31 cellular contexts compared by ENCODE assay signal in genomic region chr11:101362643-101363042, GRCh38.
"Had no signal": no experiment of that assay in that cellular context is flagged by ENCODE, and none has a peak within 500 bp of the region (broad histone marks: within the 10 kb centered on the region; RNA-seq: fewer than 3 reads in every experiment).

No MANE protein-coding gene starts in this region.

- H3K27me3 Mint-ChIP-seq: progenitor cell of endocrine pancreas; stimulated activated memory B cell treated with anti-CD40 and anti-IgM and Interleukin-4, amounts not matched to agents 10 μg/mL and 1 μg/mL and 100 μg/mL, for 72 hours; stimulated activated naive CD8-positive, alpha-beta T cell treated with anti-CD3 and anti-CD28 coated beads, Interleukin-15, amount 100 ng/mL, for 72 hours had no signal

- H3K36me3 ChIP-seq: neural progenitor cell, ovary, spleen, suprapubic skin, tibial artery, transverse colon, upper lobe of right lung, uterus had no signal

- H3K4me3 ChIP-seq: neural progenitor cell, ovary, psoas muscle, skin epidermis, smooth muscle cell, spleen, suprapubic skin, testis, tibial artery, transverse colon, upper lobe of right lung, uterus had no signal

- H3K4me1 Mint-ChIP-seq: natural killer cell; nephron; neural progenitor cell; stimulated activated memory B cell treated with anti-CD40 and anti-IgM and Interleukin-4, amounts not matched to agents 10 μg/mL and 1 μg/mL and 100 μg/mL, for 72 hours; stimulated activated naive CD8-positive, alpha-beta T cell treated with anti-CD3 and anti-CD28 coated beads, Interleukin-15, amount 100 ng/mL, for 72 hours had no signal

- H3K9me3 ChIP-seq: ovary, testis, tibial artery, transverse colon, upper lobe of right lung, uterus had no signal

- H3K27ac ChIP-seq: neural progenitor cell, ovary, parathyroid adenoma, psoas muscle, skin epidermis, spleen, suprapubic skin, testis, tibial artery, transverse colon, upper lobe of right lung, uterus had no signal

- H3K27me3 ChIP-seq: neural progenitor cell, ovary, spleen, suprapubic skin, testis, tibial artery, transverse colon, upper lobe of right lung, uterus had no signal

- H3K4me3 Mint-ChIP-seq: natural killer cell; nephron; neural progenitor cell; stimulated activated memory B cell treated with anti-CD40 and anti-IgM and Interleukin-4, amounts not matched to agents 10 μg/mL and 1 μg/mL and 100 μg/mL, for 72 hours; stimulated activated naive CD8-positive, alpha-beta T cell treated with anti-CD3 and anti-CD28 coated beads, Interleukin-15, amount 100 ng/mL, for 72 hours; type B pancreatic cell had no signal

- H3K36me3 Mint-ChIP-seq: natural killer cell; neural progenitor cell; stimulated activated memory B cell treated with anti-CD40 and anti-IgM and Interleukin-4, amounts not matched to agents 10 μg/mL and 1 μg/mL and 100 μg/mL, for 72 hours; type B pancreatic cell had no signal

- H3K4me2 ChIP-seq: neural progenitor cell, smooth muscle cell had no signal

- DNase-seq: natural killer cell; occipital lobe; ovary; posterior cingulate gyrus; psoas muscle; right cardiac atrium; spleen; stimulated activated CD4-positive, alpha-beta T cell treated with anti-CD3 and anti-CD28 coated beads, Interleukin-12 subunit alpha, Interleukin-12 subunit beta, amount 100 ng/mL, for 4 hours; stimulated activated CD4-positive, alpha-beta T cell treated with anti-CD3 and anti-CD28 coated beads, Interleukin-1b, Interleukin-23, amount 100 ng/mL, for 48 hours; stimulated activated CD4-positive, alpha-beta T cell treated with anti-CD3 and anti-CD28 coated beads, Interleukin-4, amount 100 ng/mL, for 1 hour; stimulated activated CD4-positive, alpha-beta T cell treated with anti-CD3 and anti-CD28 coated beads, Interleukin-4, amount 100 ng/mL, for 4 hours; stimulated activated CD8-positive, alpha-beta memory T cell treated with anti-CD3 and anti-CD28 coated beads, Interleukin-4, amount 100 ng/mL, for 48 hours; stimulated activated naive CD4-positive, alpha-beta T cell; stimulated activated naive CD8-positive, alpha-beta T cell treated with anti-CD3 and anti-CD28 coated beads, Interleukin-15, amount 100 ng/mL, for 72 hours; stimulated activated naive CD8-positive, alpha-beta T cell treated with anti-CD3 and anti-CD28 coated beads, Interleukin-15, Interleukin-2, amounts not matched to agents 100 U/mL and 50 U/mL, for 24 hours; substantia nigra; testis; tibial artery; transverse colon; upper lobe of right lung; uterus had no signal

- H3K27ac Mint-ChIP-seq: natural killer cell; nephron; neural progenitor cell; progenitor cell of endocrine pancreas; stimulated activated memory B cell treated with anti-CD40 and anti-IgM and Interleukin-4, amounts not matched to agents 10 μg/mL and 1 μg/mL and 100 μg/mL, for 72 hours; stimulated activated naive CD8-positive, alpha-beta T cell treated with anti-CD3 and anti-CD28 coated beads, Interleukin-15, amount 100 ng/mL, for 72 hours; type B pancreatic cell had no signal

- H3K4me1 ChIP-seq: neural progenitor cell, parathyroid adenoma, psoas muscle, spleen, suprapubic skin, testis, tibial artery, transverse colon, upper lobe of right lung, uterus had no signal

- H2AFZ ChIP-seq: neural progenitor cell, parathyroid adenoma had no signal

- H3K9ac ChIP-seq: neural progenitor cell, parathyroid adenoma had no signal

- H3K79me2 ChIP-seq: parathyroid adenoma had no signal

- ATAC-seq: natural killer cell; psoas muscle; right cardiac atrium; sciatic nerve; stimulated activated memory B cell treated with anti-CD40 and anti-IgM and Interleukin-4, amounts not matched to agents 10 μg/mL and 1 μg/mL and 100 μg/mL, for 72 hours; stimulated activated naive CD8-positive, alpha-beta T cell treated with anti-CD3 and anti-CD28 coated beads, Interleukin-15, amount 100 ng/mL, for 72 hours; stimulated activated naive CD8-positive, alpha-beta T cell treated with anti-CD3 and anti-CD28 coated beads, Interleukin-15, Interleukin-2, amounts not matched to agents 100 U/mL and 50 U/mL, for 24 hours; upper lobe of right lung had no signal
